In the genomic region with DNA sequence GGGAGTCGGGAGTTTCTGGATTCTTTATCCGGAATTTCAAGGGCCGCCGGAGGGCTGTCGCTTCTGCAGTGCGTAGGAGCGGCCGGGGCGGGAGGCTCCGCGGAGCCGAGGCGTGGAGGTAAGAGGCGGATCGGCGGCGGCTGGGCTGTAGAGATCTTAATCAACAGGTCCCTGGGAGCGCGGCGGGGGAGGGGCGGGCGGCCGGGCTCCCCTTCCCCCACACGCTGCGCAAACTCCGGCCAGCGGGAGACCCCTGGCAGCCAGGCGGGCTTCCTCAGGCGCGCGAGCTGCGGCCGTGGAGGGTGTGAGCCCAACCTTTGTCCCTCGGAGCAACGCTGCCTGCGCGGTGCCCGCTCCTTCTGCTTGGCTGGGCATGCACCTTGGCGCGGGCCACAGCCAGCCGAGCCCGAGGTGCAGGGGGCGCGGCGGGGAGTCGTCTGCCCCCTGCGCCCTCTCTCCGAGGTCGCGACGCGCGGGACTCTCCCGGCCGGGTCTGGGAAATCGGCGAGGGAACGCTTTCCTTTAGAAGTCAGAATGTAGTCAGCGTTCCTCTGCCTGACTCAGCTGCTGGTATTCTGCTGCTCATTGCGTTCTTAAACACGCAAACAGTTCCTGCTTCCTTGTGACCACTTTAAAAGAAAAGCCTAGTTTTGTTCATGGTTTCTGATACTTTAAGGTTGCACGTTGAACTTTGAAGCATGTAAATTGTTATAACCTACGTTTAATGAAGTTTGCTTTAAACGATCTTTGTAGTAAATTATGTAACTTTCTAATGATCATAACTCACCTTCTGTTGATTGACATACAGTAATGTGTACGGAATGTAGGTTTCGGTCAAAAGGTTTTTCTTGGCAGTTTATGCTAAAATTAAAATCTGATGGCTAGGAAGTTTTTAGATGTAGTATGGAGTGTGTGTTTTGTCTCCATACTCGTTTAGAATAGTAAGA, we compare ENCODE assay signal across 1 cellular context.
TF ChIP-seq lines count a peak whose summit lies in the region.

A gene (plus strand): TSS at position 20 of the 947 bp plus-strand sequence. CDS start 37,736 bp downstream, outside the sequence.

TF ChIP-seq in HepG2, 621 proteins besides CTCF, POLR2A, EP300 and RAD21 (continued from another document and continues in another):
- 0 out of 2 replicates have a peak, but pooled peaks have one; percentile 81 for TF ChIP-seq PAWR (CRISPR knock-in tag; IDR thresholded peaks at IDR 0.05; ENCODE audit: borderline replicate concordance)
- TF ChIP-seq, protein P1, sequence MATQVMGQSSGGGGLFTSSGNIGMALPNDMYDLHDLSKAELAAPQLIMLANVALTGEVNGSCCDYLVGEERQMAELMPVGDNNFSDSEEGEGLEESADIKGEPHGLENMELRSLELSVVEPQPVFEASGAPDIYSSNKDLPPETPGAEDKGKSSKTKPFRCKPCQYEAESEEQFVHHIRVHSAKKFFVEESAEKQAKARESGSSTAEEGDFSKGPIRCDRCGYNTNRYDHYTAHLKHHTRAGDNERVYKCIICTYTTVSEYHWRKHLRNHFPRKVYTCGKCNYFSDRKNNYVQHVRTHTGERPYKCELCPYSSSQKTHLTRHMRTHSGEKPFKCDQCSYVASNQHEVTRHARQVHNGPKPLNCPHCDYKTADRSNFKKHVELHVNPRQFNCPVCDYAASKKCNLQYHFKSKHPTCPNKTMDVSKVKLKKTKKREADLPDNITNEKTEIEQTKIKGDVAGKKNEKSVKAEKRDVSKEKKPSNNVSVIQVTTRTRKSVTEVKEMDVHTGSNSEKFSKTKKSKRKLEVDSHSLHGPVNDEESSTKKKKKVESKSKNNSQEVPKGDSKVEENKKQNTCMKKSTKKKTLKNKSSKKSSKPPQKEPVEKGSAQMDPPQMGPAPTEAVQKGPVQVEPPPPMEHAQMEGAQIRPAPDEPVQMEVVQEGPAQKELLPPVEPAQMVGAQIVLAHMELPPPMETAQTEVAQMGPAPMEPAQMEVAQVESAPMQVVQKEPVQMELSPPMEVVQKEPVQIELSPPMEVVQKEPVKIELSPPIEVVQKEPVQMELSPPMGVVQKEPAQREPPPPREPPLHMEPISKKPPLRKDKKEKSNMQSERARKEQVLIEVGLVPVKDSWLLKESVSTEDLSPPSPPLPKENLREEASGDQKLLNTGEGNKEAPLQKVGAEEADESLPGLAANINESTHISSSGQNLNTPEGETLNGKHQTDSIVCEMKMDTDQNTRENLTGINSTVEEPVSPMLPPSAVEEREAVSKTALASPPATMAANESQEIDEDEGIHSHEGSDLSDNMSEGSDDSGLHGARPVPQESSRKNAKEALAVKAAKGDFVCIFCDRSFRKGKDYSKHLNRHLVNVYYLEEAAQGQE (IDR thresholded peaks at IDR 0.05; ENCODE audit: borderline replicate concordance in 1 of 2, low read depth in 1 of 2, low read length in 2 of 2): no peak; a peak in 1 of 4 replicates
- TF ChIP-seq SMYD3 (CRISPR knock-in tag; IDR thresholded peaks at IDR 0.05): 0 out of 2 replicates have a peak, but pooled peaks have one; percentile 48
- TF ChIP-seq ZNF546 (CRISPR knock-in tag; conservative IDR thresholded peaks at IDR 0.05): no peak; the same call in 1 of the 2 replicates
- TF ChIP-seq ZNF382 (CRISPR knock-in tag; IDR thresholded peaks at IDR 0.05; ENCODE audit: borderline replicate concordance): no peak
- peak; percentile 24; the same call in 1 of the 2 replicates for TF ChIP-seq RARA (CRISPR knock-in tag; IDR thresholded peaks at IDR 0.05)
- TF ChIP-seq, protein P2, sequence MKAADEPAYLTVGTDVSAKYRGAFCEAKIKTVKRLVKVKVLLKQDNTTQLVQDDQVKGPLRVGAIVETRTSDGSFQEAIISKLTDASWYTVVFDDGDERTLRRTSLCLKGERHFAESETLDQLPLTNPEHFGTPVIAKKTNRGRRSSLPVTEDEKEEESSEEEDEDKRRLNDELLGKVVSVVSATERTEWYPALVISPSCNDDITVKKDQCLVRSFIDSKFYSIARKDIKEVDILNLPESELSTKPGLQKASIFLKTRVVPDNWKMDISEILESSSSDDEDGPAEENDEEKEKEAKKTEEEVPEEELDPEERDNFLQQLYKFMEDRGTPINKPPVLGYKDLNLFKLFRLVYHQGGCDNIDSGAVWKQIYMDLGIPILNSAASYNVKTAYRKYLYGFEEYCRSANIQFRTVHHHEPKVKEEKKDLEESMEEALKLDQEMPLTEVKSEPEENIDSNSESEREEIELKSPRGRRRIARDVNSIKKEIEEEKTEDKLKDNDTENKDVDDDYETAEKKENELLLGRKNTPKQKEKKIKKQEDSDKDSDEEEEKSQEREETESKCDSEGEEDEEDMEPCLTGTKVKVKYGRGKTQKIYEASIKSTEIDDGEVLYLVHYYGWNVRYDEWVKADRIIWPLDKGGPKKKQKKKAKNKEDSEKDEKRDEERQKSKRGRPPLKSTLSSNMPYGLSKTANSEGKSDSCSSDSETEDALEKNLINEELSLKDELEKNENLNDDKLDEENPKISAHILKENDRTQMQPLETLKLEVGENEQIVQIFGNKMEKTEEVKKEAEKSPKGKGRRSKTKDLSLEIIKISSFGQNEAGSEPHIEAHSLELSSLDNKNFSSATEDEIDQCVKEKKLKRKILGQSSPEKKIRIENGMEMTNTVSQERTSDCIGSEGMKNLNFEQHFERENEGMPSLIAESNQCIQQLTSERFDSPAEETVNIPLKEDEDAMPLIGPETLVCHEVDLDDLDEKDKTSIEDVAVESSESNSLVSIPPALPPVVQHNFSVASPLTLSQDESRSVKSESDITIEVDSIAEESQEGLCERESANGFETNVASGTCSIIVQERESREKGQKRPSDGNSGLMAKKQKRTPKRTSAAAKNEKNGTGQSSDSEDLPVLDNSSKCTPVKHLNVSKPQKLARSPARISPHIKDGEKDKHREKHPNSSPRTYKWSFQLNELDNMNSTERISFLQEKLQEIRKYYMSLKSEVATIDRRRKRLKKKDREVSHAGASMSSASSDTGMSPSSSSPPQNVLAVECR (CRISPR knock-in tag; IDR thresholded peaks at IDR 0.05; ENCODE audit: borderline replicate concordance): peak; percentile 84
- TF ChIP-seq, protein P3, sequence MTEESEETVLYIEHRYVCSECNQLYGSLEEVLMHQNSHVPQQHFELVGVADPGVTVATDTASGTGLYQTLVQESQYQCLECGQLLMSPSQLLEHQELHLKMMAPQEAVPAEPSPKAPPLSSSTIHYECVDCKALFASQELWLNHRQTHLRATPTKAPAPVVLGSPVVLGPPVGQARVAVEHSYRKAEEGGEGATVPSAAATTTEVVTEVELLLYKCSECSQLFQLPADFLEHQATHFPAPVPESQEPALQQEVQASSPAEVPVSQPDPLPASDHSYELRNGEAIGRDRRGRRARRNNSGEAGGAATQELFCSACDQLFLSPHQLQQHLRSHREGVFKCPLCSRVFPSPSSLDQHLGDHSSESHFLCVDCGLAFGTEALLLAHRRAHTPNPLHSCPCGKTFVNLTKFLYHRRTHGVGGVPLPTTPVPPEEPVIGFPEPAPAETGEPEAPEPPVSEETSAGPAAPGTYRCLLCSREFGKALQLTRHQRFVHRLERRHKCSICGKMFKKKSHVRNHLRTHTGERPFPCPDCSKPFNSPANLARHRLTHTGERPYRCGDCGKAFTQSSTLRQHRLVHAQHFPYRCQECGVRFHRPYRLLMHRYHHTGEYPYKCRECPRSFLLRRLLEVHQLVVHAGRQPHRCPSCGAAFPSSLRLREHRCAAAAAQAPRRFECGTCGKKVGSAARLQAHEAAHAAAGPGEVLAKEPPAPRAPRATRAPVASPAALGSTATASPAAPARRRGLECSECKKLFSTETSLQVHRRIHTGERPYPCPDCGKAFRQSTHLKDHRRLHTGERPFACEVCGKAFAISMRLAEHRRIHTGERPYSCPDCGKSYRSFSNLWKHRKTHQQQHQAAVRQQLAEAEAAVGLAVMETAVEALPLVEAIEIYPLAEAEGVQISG (CRISPR knock-in tag; IDR thresholded peaks at IDR 0.05): peak; percentile 74
- no peak; the same call in 1 of the 2 replicates for TF ChIP-seq ATF7-NPFF (CRISPR knock-in tag; IDR thresholded peaks at IDR 0.05; ENCODE audit: low read depth)
- TF ChIP-seq ZNF121 (CRISPR knock-in tag; IDR thresholded peaks at IDR 0.05): no peak
- TF ChIP-seq FIP1L1 (IDR thresholded peaks at IDR 0.05; ENCODE audit: borderline replicate concordance, insufficient read depth, low read depth, low read length): no peak
- TF ChIP-seq, protein P4, sequence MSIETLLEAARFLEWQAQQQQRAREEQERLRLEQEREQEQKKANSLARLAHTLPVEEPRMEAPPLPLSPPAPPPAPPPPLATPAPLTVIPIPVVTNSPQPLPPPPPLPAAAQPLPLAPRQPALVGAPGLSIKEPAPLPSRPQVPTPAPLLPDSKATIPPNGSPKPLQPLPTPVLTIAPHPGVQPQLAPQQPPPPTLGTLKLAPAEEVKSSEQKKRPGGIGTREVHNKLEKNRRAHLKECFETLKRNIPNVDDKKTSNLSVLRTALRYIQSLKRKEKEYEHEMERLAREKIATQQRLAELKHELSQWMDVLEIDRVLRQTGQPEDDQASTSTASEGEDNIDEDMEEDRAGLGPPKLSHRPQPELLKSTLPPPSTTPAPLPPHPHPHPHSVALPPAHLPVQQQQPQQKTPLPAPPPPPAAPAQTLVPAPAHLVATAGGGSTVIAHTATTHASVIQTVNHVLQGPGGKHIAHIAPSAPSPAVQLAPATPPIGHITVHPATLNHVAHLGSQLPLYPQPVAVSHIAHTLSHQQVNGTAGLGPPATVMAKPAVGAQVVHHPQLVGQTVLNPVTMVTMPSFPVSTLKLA (IDR thresholded peaks at IDR 0.05): no peak
- TF ChIP-seq HMG20A (CRISPR knock-in tag; IDR thresholded peaks at IDR 0.05; ENCODE audit: borderline replicate concordance): no peak
- no peak for TF ChIP-seq TOPORS (CRISPR knock-in tag; IDR thresholded peaks at IDR 0.05)
- no peak; the same call in 1 of the 2 replicates for TF ChIP-seq ZNF557 (CRISPR knock-in tag; IDR thresholded peaks at IDR 0.05)
- TF ChIP-seq BORCS8-MEF2B (CRISPR knock-in tag; IDR thresholded peaks at IDR 0.05): no peak
- TF ChIP-seq, protein P5, sequence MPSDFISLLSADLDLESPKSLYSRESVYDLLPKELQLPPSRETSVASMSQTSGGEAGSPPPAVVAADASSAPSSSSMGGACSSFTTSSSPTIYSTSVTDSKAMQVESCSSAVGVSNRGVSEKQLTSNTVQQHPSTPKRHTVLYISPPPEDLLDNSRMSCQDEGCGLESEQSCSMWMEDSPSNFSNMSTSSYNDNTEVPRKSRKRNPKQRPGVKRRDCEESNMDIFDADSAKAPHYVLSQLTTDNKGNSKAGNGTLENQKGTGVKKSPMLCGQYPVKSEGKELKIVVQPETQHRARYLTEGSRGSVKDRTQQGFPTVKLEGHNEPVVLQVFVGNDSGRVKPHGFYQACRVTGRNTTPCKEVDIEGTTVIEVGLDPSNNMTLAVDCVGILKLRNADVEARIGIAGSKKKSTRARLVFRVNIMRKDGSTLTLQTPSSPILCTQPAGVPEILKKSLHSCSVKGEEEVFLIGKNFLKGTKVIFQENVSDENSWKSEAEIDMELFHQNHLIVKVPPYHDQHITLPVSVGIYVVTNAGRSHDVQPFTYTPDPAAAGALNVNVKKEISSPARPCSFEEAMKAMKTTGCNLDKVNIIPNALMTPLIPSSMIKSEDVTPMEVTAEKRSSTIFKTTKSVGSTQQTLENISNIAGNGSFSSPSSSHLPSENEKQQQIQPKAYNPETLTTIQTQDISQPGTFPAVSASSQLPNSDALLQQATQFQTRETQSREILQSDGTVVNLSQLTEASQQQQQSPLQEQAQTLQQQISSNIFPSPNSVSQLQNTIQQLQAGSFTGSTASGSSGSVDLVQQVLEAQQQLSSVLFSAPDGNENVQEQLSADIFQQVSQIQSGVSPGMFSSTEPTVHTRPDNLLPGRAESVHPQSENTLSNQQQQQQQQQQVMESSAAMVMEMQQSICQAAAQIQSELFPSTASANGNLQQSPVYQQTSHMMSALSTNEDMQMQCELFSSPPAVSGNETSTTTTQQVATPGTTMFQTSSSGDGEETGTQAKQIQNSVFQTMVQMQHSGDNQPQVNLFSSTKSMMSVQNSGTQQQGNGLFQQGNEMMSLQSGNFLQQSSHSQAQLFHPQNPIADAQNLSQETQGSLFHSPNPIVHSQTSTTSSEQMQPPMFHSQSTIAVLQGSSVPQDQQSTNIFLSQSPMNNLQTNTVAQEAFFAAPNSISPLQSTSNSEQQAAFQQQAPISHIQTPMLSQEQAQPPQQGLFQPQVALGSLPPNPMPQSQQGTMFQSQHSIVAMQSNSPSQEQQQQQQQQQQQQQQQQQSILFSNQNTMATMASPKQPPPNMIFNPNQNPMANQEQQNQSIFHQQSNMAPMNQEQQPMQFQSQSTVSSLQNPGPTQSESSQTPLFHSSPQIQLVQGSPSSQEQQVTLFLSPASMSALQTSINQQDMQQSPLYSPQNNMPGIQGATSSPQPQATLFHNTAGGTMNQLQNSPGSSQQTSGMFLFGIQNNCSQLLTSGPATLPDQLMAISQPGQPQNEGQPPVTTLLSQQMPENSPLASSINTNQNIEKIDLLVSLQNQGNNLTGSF (CRISPR knock-in tag; IDR thresholded peaks at IDR 0.05): 0 out of 2 replicates have a peak, but pooled peaks have one; percentile 47
- TF ChIP-seq, protein P6, sequence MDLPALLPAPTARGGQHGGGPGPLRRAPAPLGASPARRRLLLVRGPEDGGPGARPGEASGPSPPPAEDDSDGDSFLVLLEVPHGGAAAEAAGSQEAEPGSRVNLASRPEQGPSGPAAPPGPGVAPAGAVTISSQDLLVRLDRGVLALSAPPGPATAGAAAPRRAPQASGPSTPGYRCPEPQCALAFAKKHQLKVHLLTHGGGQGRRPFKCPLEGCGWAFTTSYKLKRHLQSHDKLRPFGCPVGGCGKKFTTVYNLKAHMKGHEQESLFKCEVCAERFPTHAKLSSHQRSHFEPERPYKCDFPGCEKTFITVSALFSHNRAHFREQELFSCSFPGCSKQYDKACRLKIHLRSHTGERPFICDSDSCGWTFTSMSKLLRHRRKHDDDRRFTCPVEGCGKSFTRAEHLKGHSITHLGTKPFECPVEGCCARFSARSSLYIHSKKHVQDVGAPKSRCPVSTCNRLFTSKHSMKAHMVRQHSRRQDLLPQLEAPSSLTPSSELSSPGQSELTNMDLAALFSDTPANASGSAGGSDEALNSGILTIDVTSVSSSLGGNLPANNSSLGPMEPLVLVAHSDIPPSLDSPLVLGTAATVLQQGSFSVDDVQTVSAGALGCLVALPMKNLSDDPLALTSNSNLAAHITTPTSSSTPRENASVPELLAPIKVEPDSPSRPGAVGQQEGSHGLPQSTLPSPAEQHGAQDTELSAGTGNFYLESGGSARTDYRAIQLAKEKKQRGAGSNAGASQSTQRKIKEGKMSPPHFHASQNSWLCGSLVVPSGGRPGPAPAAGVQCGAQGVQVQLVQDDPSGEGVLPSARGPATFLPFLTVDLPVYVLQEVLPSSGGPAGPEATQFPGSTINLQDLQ (CRISPR knock-in tag; IDR thresholded peaks at IDR 0.05): no peak; the same call in 1 of the 2 replicates
- TF ChIP-seq RBM39 (IDR thresholded peaks at IDR 0.05; ENCODE audit: low read depth, low read length, poor library complexity, severe bottlenecking): peak; percentile 69
- no peak for TF ChIP-seq ZNF577 (CRISPR knock-in tag; IDR thresholded peaks at IDR 0.05; ENCODE audit: borderline replicate concordance, low read depth)
- TF ChIP-seq TCF7L2 (IDR thresholded peaks at IDR 0.05; ENCODE audit: low read depth, low read length): no peak
- TF ChIP-seq, protein P7, sequence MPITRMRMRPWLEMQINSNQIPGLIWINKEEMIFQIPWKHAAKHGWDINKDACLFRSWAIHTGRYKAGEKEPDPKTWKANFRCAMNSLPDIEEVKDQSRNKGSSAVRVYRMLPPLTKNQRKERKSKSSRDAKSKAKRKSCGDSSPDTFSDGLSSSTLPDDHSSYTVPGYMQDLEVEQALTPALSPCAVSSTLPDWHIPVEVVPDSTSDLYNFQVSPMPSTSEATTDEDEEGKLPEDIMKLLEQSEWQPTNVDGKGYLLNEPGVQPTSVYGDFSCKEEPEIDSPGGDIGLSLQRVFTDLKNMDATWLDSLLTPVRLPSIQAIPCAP (CRISPR knock-in tag; IDR thresholded peaks at IDR 0.05; ENCODE audit: low read depth): 0 out of 2 replicates have a peak, but pooled peaks have one; percentile 42
